Comparison of ENCODE assay signal across 23 cellular contexts in genomic region chr12:40065636-40066035, GRCh38. TPM values are rescaled to one million over a fixed set of nuclear protein-coding genes. Genes with fewer than 3 reads are reported as not detected.
A peak's percentile ranks its signal among the peaks of the same experiment; 100 is the strongest.
DNase-seq lines count a peak whose midpoint lies in the region; ATAC-seq, FAIRE-seq and TF ChIP-seq lines count a peak whose summit lies in the region.
"Had no signal": no experiment of that assay in that cellular context is flagged by ENCODE, and none has a peak within 500 bp of the region (broad histone marks: within the 10 kb centered on the region; RNA-seq: fewer than 3 reads in every experiment).

No MANE protein-coding gene starts in this region.

- H3K36me3 ChIP-seq in HEK293 (ENCODE audit: control insufficient read depth in 2 of 2, insufficient read depth in 1 of 2, low read length in 2 of 2), result no peaks in the 10 kb centered on the region
- no peaks in the 10 kb centered on the region for H3K36me3 ChIP-seq in muscle layer of duodenum (ENCODE audit: control insufficient read depth in 1 of 2, insufficient read depth in 2 of 2, low read length in 2 of 2)
- no peaks in the 10 kb centered on the region for H3K36me3 ChIP-seq in small intestine (ENCODE audit: control insufficient read depth in 2 of 2, insufficient read depth in 2 of 2, low read length in 2 of 2)
- H3K36me3 ChIP-seq in prostate gland, result no peaks in the 10 kb centered on the region
- H3K36me3 ChIP-seq: BE2C had no signal

- H3K9me3 ChIP-seq in HEK293 (ENCODE audit: control insufficient read depth, insufficient read depth, low read depth, low read length) (no peaks in the 10 kb centered on the region), muscle layer of duodenum (ENCODE audit: control insufficient read depth in 1 of 2, low read length in 2 of 2) (no peaks in the 10 kb centered on the region), small intestine (ENCODE audit: control insufficient read depth, low read depth) (no peaks in the 10 kb centered on the region), prostate gland (no peaks in the 10 kb centered on the region)
- H3K9me3 ChIP-seq: BE2C had no signal

- H3K27me3 ChIP-seq in muscle layer of duodenum (ENCODE audit: low read depth, low read length), result no peaks in the 10 kb centered on the region
- no peaks in the 10 kb centered on the region for H3K27me3 ChIP-seq in small intestine (ENCODE audit: control insufficient read depth in 2 of 2, insufficient read depth in 2 of 2, low read length in 2 of 2)
- no peaks in the 10 kb centered on the region for H3K27me3 ChIP-seq in prostate gland (replicated peaks; ENCODE audit: insufficient read depth)
- H3K27me3 ChIP-seq: BE2C had no signal

- intact Hi-C loops in prostate gland (cut with DNase I), result no loop called here

- DNase-seq in amniotic epithelial cell (ENCODE audit: low read depth), result peak; percentile 20
- no peak for DNase-seq in small intestine
- no peak for DNase-seq in prostate gland (ENCODE audit: low spot score)
- DNase-seq: ACHN; BE2C; C1 segment of cervical spinal cord; CD4-positive, CD25-positive, alpha-beta regulatory T cell; CD8-positive, alpha-beta memory T cell; COR-L47; DMS 273 treated with DMSO at 0.1 percent for 48 hours; DMS53; DND-41; EL; H9; IMR-90 had no signal

- H3K27ac ChIP-seq in HEK293 (ENCODE audit: extremely low read depth, low read depth, low read length) (no peak overlapping the region), muscle layer of duodenum (ENCODE audit: low read length) (peak overlapping the region; percentile 3), small intestine (ENCODE audit: low read depth in 1 of 2, low read length in 1 of 2) (no peak overlapping the region), prostate gland (no peak overlapping the region)

- H3K4me3 ChIP-seq in HEK293 (ENCODE audit: low read depth, low read length), result no peak overlapping the region
- H3K4me3 ChIP-seq in muscle layer of duodenum (ENCODE audit: low read depth in 1 of 2, low read length in 2 of 2), result no peak overlapping the region
- H3K4me3 ChIP-seq in small intestine (ENCODE audit: low read depth in 1 of 2, low read length in 2 of 2), result no peak overlapping the region
- H3K4me3 ChIP-seq in prostate gland, result no peak overlapping the region
- H3K4me3 ChIP-seq: GM12878 had no signal

- peaks cover 16% of the 10 kb centered on the region for H3K4me1 ChIP-seq in HEK293 (ENCODE audit: control insufficient read depth, insufficient read depth, low read length)
- H3K4me1 ChIP-seq in muscle layer of duodenum (ENCODE audit: control insufficient read depth in 1 of 2, insufficient read depth in 2 of 2, low read length in 2 of 2), result no peaks in the 10 kb centered on the region
- no peaks in the 10 kb centered on the region for H3K4me1 ChIP-seq in small intestine (ENCODE audit: control insufficient read depth in 2 of 2, insufficient read depth in 1 of 2, low read depth in 1 of 2, low read length in 1 of 2)
- H3K4me1 ChIP-seq in prostate gland (replicated peaks), result no peaks in the 10 kb centered on the region
- H3K4me1 ChIP-seq: BE2C had no signal

- POLR2A ChIA-PET in HEK293 (lab: Yijun Ruan, JAX), result no interaction called here

- FAIRE-seq in small intestine (lab: Jason Lieb, UNC), result no peak
- FAIRE-seq: A204.1, GM12878, GM19239, H1, HTR-8/SVneo had no signal

- no peak for ATAC-seq in HG03159 (IDR thresholded peaks at IDR 0.05; ENCODE audit: unreplicated experiment)
- ATAC-seq: GM12878 had no signal

- 9 to 29% (median 21%) methylated on average over 1 of the region's 1 CpG for WGBS in small intestine, 3 donors
- WGBS in prostate gland, result 13% methylated on average over 1 of the region's 1 CpG

- TF ChIP-seq CTCF in HEK293 (tag by site-specific recombination; IDR thresholded peaks at IDR 0.05) (no peak), prostate gland (IDR thresholded peaks at IDR 0.05) (no peak)

- TF ChIP-seq POLR2A in prostate gland (IDR thresholded peaks at IDR 0.05), result no peak

- CTCF ChIA-PET in HEK293 (lab: Yijun Ruan, JAX), result interaction anchor here (0.5 to 1.4 kb wide), 4 partner anchors 42 to 1737 kb away, joined by 3 to 5 read pairs (median 4); no protein-coding TSS in a partner anchor

TF ChIP-seq in HEK293, 187 proteins besides CTCF, POLR2A, EP300 and RAD21:
- TF ChIP-seq ZNF626 (tag by site-specific recombination; IDR thresholded peaks at IDR 0.05) (no peak), PRDM6 (tag by site-specific recombination; IDR thresholded peaks at IDR 0.05) (peak; percentile 73)

RNA-seq across cellular contexts. Expression of gene SLC2A13, which starts 40.2 kb away (rescaled TPM):
- polyA plus RNA-seq in small intestine, result 1 to 10 TPM; 1.1 to 4.3 (median 1.8) TPM
- total RNA-seq in prostate gland, result 10 to 100 TPM in 1 of 2 donors, 1 to 10 TPM in 1; 5.9 to 13.7 TPM
